30 cellular contexts compared by ENCODE assay signal in the genomic region with DNA sequence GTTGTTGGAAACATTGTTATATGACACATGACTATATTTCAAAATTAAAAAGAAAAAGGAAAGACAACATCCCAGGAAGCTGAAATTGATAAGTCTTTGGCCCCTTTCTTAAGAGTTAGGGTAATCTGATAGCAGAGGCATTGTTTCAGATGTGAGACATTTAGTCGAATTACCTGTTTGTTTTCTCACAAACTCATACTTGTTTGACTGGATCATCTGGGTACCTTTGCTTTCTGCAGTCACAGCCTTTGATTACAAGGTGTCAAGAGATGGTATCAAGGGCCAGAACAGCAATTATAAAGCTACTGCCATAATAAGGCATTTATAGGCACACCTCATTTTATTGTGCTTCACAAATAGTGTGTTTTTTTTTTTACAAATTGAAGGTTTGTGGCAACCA.
"Had no signal": no experiment of that assay in that cellular context is flagged by ENCODE, and none has a peak within 500 bp of the region (broad histone marks: within the 10 kb centered on the region; RNA-seq: fewer than 3 reads in every experiment).

No MANE protein-coding gene starts in this region.

- H3K4me3 Mint-ChIP-seq: activated naive CD8-positive, alpha-beta T cell; immature natural killer cell; naive thymus-derived CD4-positive, alpha-beta T cell; stimulated activated memory B cell treated with anti-CD40 and anti-IgM and Interleukin-4, amounts not matched to agents 10 μg/mL and 1 μg/mL and 100 μg/mL, for 72 hours had no signal

- H3K9me3 ChIP-seq: colonic mucosa, ovary, stomach, thyroid gland, upper lobe of right lung had no signal

- DNase-seq: activated CD4-positive, alpha-beta T cell treated with anti-CD3 and anti-CD28 coated beads for 48 hours; activated CD4-positive, alpha-beta T cell treated with anti-CD3 and anti-CD28 coated beads, Interleukin-2, amount 50 U/mL, for 48 hours; activated CD8-positive, alpha-beta memory T cell treated with anti-CD3 and anti-CD28 coated beads for 24 hours; activated effector memory CD4-positive, alpha-beta T cell treated with Interleukin-2 at 50 U/mL for 16 hours; activated naive CD4-positive, alpha-beta T cell treated with Interleukin-2 at 50 U/mL for 16 hours; anterior cingulate cortex; cerebellar nuclear complex; colonic mucosa; dorsolateral prefrontal cortex; effector memory CD4-positive, alpha-beta T cell; head of caudate nucleus; hippocampal formation; immature natural killer cell; midbrain; naive thymus-derived CD4-positive, alpha-beta T cell; ovary; retina; stimulated activated CD4-positive, alpha-beta T cell treated with anti-CD3 and anti-CD28 coated beads, Interleukin-1b, Interleukin-23, amount 100 ng/mL, for 48 hours; stimulated activated CD4-positive, alpha-beta T cell treated with anti-CD3 and anti-CD28 coated beads, Interleukin-4, amount 100 ng/mL, for 4 hours; stimulated activated CD8-positive, alpha-beta memory T cell treated with anti-CD3 and anti-CD28 coated beads, Interleukin-4, amount 100 ng/mL, for 48 hours; stomach; thyroid gland; upper lobe of right lung had no signal

- ATAC-seq: activated CD4-positive, CD25-positive, alpha-beta regulatory T cell treated with anti-CD3 and anti-CD28 coated beads, Interleukin-2, amount 50 U/mL, for 24 hours; naive thymus-derived CD4-positive, alpha-beta T cell; sciatic nerve; stimulated activated memory B cell treated with anti-CD40 and anti-IgM and Interleukin-4, amounts not matched to agents 10 μg/mL and 1 μg/mL and 100 μg/mL, for 72 hours; upper lobe of right lung had no signal

- H3K4me1 ChIP-seq: colonic mucosa, stomach, thyroid gland, upper lobe of right lung had no signal

- H3K27me3 ChIP-seq: cardiac muscle cell, colonic mucosa, dorsolateral prefrontal cortex, ovary, stomach, thyroid gland, upper lobe of right lung had no signal

- H3K27me3 Mint-ChIP-seq: activated naive CD8-positive, alpha-beta T cell; progenitor cell of endocrine pancreas; stimulated activated memory B cell treated with anti-CD40 and anti-IgM and Interleukin-4, amounts not matched to agents 10 μg/mL and 1 μg/mL and 100 μg/mL, for 72 hours had no signal

- H3K36me3 Mint-ChIP-seq: activated naive CD8-positive, alpha-beta T cell; immature natural killer cell; naive thymus-derived CD4-positive, alpha-beta T cell; stimulated activated memory B cell treated with anti-CD40 and anti-IgM and Interleukin-4, amounts not matched to agents 10 μg/mL and 1 μg/mL and 100 μg/mL, for 72 hours had no signal

- H3K27ac Mint-ChIP-seq: activated naive CD8-positive, alpha-beta T cell; immature natural killer cell; naive thymus-derived CD4-positive, alpha-beta T cell; progenitor cell of endocrine pancreas; stimulated activated memory B cell treated with anti-CD40 and anti-IgM and Interleukin-4, amounts not matched to agents 10 μg/mL and 1 μg/mL and 100 μg/mL, for 72 hours had no signal

- H3K4me3 ChIP-seq: cardiac muscle cell, colonic mucosa, dorsolateral prefrontal cortex, ovary, skin epidermis, stomach, thyroid gland, upper lobe of right lung had no signal

- H3K4me1 Mint-ChIP-seq: immature natural killer cell; naive thymus-derived CD4-positive, alpha-beta T cell; stimulated activated memory B cell treated with anti-CD40 and anti-IgM and Interleukin-4, amounts not matched to agents 10 μg/mL and 1 μg/mL and 100 μg/mL, for 72 hours had no signal

- H3K27ac ChIP-seq: cardiac muscle cell, colonic mucosa, dorsolateral prefrontal cortex, ovary, stomach, thyroid gland, upper lobe of right lung had no signal

- H3K36me3 ChIP-seq: cardiac muscle cell, colonic mucosa, ovary, stomach, thyroid gland, upper lobe of right lung had no signal

- H3K9me3 Mint-ChIP-seq: immature natural killer cell had no signal
